21 cellular contexts compared by ENCODE assay signal in genomic region chr3:53859178-53859577, GRCh38. TPM values are rescaled to one million over a fixed set of nuclear protein-coding genes. Genes with fewer than 3 reads are reported as not detected.
A peak's percentile ranks its signal among the peaks of the same experiment; 100 is the strongest.
DNase-seq lines count a peak whose midpoint lies in the region; ATAC-seq, FAIRE-seq and TF ChIP-seq lines count a peak whose summit lies in the region.
"Had no signal": no experiment of that assay in that cellular context is flagged by ENCODE, and none has a peak within 500 bp of the region (broad histone marks: within the 10 kb centered on the region; RNA-seq: fewer than 3 reads in every experiment).

No MANE protein-coding gene starts in this region.

- BruUV-seq in HepG2 (replicated peaks; lab: Mats Ljungman, UMichigan): no TSS peak
- BruUV-seq in GM12878 (replicated peaks; lab: Mats Ljungman, UMichigan): TSS peak; percentile 30

- TF ChIP-seq EP300 in HepG2 (IDR thresholded peaks at IDR 0.05; ENCODE audit: low read depth in 2 of 2, low read length in 2 of 2) (no peak), HepG2 (CRISPR knock-in tag; IDR thresholded peaks at IDR 0.05; ENCODE audit: borderline replicate concordance) (no peak), GM12878 (IDR thresholded peaks at IDR 0.05; ENCODE audit: borderline replicate concordance in 1 of 2, control insufficient read depth in 1 of 2, low read depth in 2 of 2, low read length in 2 of 2) (no peak)

- POLR2A ChIA-PET in HepG2 (lab: Yijun Ruan, JAX) (no interaction called here), GM12878 (lab: Charles Lee) (no interaction called here)

- no peak for ATAC-seq in HepG2
- no peak for ATAC-seq in GM12878
- peak; percentile 81 for ATAC-seq in left lobe of liver
- ATAC-seq: CD8-positive, alpha-beta T cell; SK-N-SH treated with all-trans-retinoic acid at 6 μM for 48 hours had no signal

- H3K27me3 ChIP-seq in liver (ENCODE audit: control insufficient read depth in 4 of 4, insufficient read depth in 4 of 4, low read length in 3 of 4) (no peaks in the 10 kb centered on the region), HepG2 (ENCODE audit: control insufficient read depth in 1 of 2, insufficient read depth in 2 of 2, low read length in 2 of 2) (no peaks in the 10 kb centered on the region), GM12878 (replicated peaks in 1 of 2; ENCODE audit: control insufficient read depth in 2 of 2, insufficient read depth in 2 of 2, low read length in 1 of 2) (no peaks in the 10 kb centered on the region)
- H3K27me3 ChIP-seq: SJCRH30 had no signal

- H3K27ac ChIP-seq in liver (ENCODE audit: low read depth in 1 of 2, low read length in 2 of 2): peak overlapping the region in 1 of 2 donors; percentile 28
- H3K27ac ChIP-seq in HepG2 (ENCODE audit: extremely low read length, insufficient read depth, low read length): no peak overlapping the region
- no peak overlapping the region for H3K27ac ChIP-seq in GM12878 (ENCODE audit: control insufficient read depth, insufficient read depth)
- H3K27ac ChIP-seq: C4-2B, SJCRH30 had no signal

- H2AFZ ChIP-seq in HepG2 (ENCODE audit: low read length) (no peak overlapping the region), GM12878 (ENCODE audit: control insufficient read depth, low read depth, low read length) (no peak overlapping the region)

- 79% methylated on average over 6 of the region's 6 CpGs for WGBS in liver
- WGBS in HepG2 (ENCODE audit: low lambda C conversion rate): 93% methylated on average over 6 of the region's 6 CpGs
- 98% methylated on average over 6 of the region's 6 CpGs for WGBS in GM12878 (ENCODE audit: insufficient coverage, insufficient replicate concordance, low lambda C conversion rate, missing lambda C conversion rate)

- RAD21 ChIA-PET in GM12878 (lab: Charles Lee; ENCODE audit: unreplicated experiment): no interaction called here

- H3K4me2 ChIP-seq in HepG2 (ENCODE audit: low read depth, low read length) (no peak overlapping the region), GM12878 (ENCODE audit: control insufficient read depth, insufficient read depth) (no peak overlapping the region)

- TF ChIP-seq POLR2A in HepG2 (IDR thresholded peaks at IDR 0.05; ENCODE audit: insufficient read depth in 1 of 2, low read depth in 2 of 2, low read length in 2 of 2): no peak
- TF ChIP-seq POLR2A in GM12878 (IDR thresholded peaks at IDR 0.05; ENCODE audit: low read depth, low read length): no peak
- TF ChIP-seq POLR2A in H54 (IDR thresholded peaks at IDR 0.05; ENCODE audit: low read depth, low read length): no peak

- H3K36me3 ChIP-seq in liver (ENCODE audit: control insufficient read depth in 4 of 4, insufficient read depth in 3 of 4, low read depth in 1 of 4, low read length in 3 of 4) (peaks cover 4 to 29% (median 17%) of the 10 kb centered on the region in 4 donors), HepG2 (replicated peaks in 1 of 2; ENCODE audit: control insufficient read depth in 1 of 2, insufficient read depth in 2 of 2, low read length in 2 of 2) (peaks cover 32 to 74% of the 10 kb centered on the region in 2 experiments), GM12878 (ENCODE audit: control insufficient read depth in 2 of 2, insufficient read depth in 2 of 2, low read length in 1 of 2) (peaks cover 0 to 7% of the 10 kb centered on the region in 2 experiments; a peak in 3 of 4 replicates)
- H3K36me3 ChIP-seq: SJCRH30 had no signal

- CTCF ChIA-PET in HepG2 (lab: Yijun Ruan, JAX; ENCODE audit: low intra/inter-chr PET ratio, low total read pairs) (no interaction called here), GM12878 (lab: Yijun Ruan, JAX) (no interaction called here)

- peak in 1 of 2 donors; percentile 14 for TF ChIP-seq RAD21 in liver (IDR thresholded peaks at IDR 0.05)
- no peak for TF ChIP-seq RAD21 in HepG2 (CRISPR knock-in tag; IDR thresholded peaks at IDR 0.05)
- no peak for TF ChIP-seq RAD21 in GM12878 (IDR thresholded peaks at IDR 0.05; ENCODE audit: insufficient read depth, low read depth, low read length)

- DNase-seq in HepG2 (ENCODE audit: low spot score) (no peak), GM12878 (ENCODE audit: low read depth, low spot score) (no peak), left lobe of liver (ENCODE audit: low spot score) (peak; percentile 60), anterior cingulate cortex (lab: John Stamatoyannopoulos, UW) (no peak), GM19240 (ENCODE audit: insufficient read length, low spot score) (no peak), H54 (ENCODE audit: insufficient read length, low spot score) (no peak)
- DNase-seq: Caco-2; CD8-positive, alpha-beta T cell; DMS79 treated with DMSO at 0.1 percent for 48 hours; GF-D8; NCI-H1048; NCI-H1417; NCI-H1694; NCI-H2029 treated with DMSO at 0.1 percent for 48 hours; NCI-H748 treated with DMSO at 0.1 percent for 48 hours; SJCRH30 had no signal

- H4K20me1 ChIP-seq in HepG2 (ENCODE audit: insufficient read depth, low read length) (0 out of 2 replicates have a peak, but pooled peaks cover 2% of the 10 kb centered on the region), GM12878 (ENCODE audit: control insufficient read depth, insufficient read depth) (no peaks in the 10 kb centered on the region)

- in situ Hi-C loops in HepG2 (cut with HindIII; ENCODE audit: extremely low pct_ligation_motif_present, low pct_unique_long_range_greater_than_20kb) (no loop called here), GM12878 (cut with MboI) (no loop called here)

- FAIRE-seq in HepG2 (lab: Jason Lieb, UNC) (no peak), GM12878 (lab: Jason Lieb, UNC) (no peak), H54 (lab: Jason Lieb, UNC) (no peak)
- FAIRE-seq: GM12892, RCC 7860 had no signal

- no peak for TF ChIP-seq CTCF in liver (IDR thresholded peaks at IDR 0.05; ENCODE audit: low read depth, low read length, missing input control)
- TF ChIP-seq CTCF in HepG2 (CRISPR knock-in tag; IDR thresholded peaks at IDR 0.05): no peak
- no peak for TF ChIP-seq CTCF in GM12878 (IDR thresholded peaks at IDR 0.05 in 2 of 3, conservative IDR thresholded peaks at IDR 0.05 in 1 of 3; ENCODE audit: control insufficient read depth in 2 of 3, extremely low read depth in 1 of 3, insufficient read depth in 1 of 3, low read depth in 3 of 3, low read length in 3 of 3)

- H3K4me3 ChIP-seq in liver (ENCODE audit: low read depth in 1 of 3, low read length in 3 of 3): no peak overlapping the region
- H3K4me3 ChIP-seq in HepG2 (replicated peaks in 1 of 3; ENCODE audit: insufficient read depth in 1 of 3, low read depth in 2 of 3, low read length in 3 of 3): no peak overlapping the region
- no peak overlapping the region for H3K4me3 ChIP-seq in GM12878
- H3K4me3 ChIP-seq: SJCRH30 had no signal

- H3K79me2 ChIP-seq in HepG2 (ENCODE audit: insufficient read depth, low read length) (no peaks in the 10 kb centered on the region), GM12878 (ENCODE audit: control insufficient read depth, insufficient read depth, low read length) (no peaks in the 10 kb centered on the region)

- H3K4me1 ChIP-seq in liver (ENCODE audit: control insufficient read depth in 4 of 4, insufficient read depth in 4 of 4, low read length in 3 of 4) (peaks cover 0 to 6% (median 3%) of the 10 kb centered on the region in 4 donors), HepG2 (ENCODE audit: insufficient read depth, low read length) (peaks cover 29% of the 10 kb centered on the region), GM12878 (ENCODE audit: control insufficient read depth, insufficient read depth, low read length) (peaks cover 14% of the 10 kb centered on the region)
- H3K4me1 ChIP-seq: Caco-2, SJCRH30 had no signal

- H3K9ac ChIP-seq in liver (ENCODE audit: low read depth in 1 of 2, low read length in 2 of 2): no peak overlapping the region
- no peak overlapping the region for H3K9ac ChIP-seq in HepG2 (ENCODE audit: insufficient read depth, low read depth, low read length)
- H3K9ac ChIP-seq in GM12878 (ENCODE audit: control insufficient read depth, insufficient read depth, low read length): no peak overlapping the region

- H3K9me3 ChIP-seq in liver (ENCODE audit: control insufficient read depth in 4 of 4, low read length in 3 of 4) (no peaks in the 10 kb centered on the region), HepG2 (ENCODE audit: low read length) (no peaks in the 10 kb centered on the region), GM12878 (replicated peaks; ENCODE audit: control insufficient read depth, insufficient read depth, low read length) (no peaks in the 10 kb centered on the region)
- H3K9me3 ChIP-seq: Caco-2, SJCRH30 had no signal

- SMC1A ChIA-PET in GM12878 (lab: Charles Lee; ENCODE audit: uncharacterized antibody, unreplicated experiment): interaction anchor here (1.3 kb wide), 1 partner anchor 15 kb away, joined by 3 read pairs; no protein-coding TSS in a partner anchor

- intact Hi-C loops in HepG2 (cut with micrococcal nuclease; ENCODE audit: unreplicated experiment): no loop called here
- intact Hi-C loops in GM12878 (cut with micrococcal nuclease; ENCODE audit: unreplicated experiment): no loop called here

RNA-seq across cellular contexts. Expression of gene IL17RB, which starts 12.8 kb away (rescaled TPM):
- total RNA-seq in liver (10 to 100 TPM; 11.8 to 14.6 TPM), HepG2 (2016; rRNA removed; fragmentation: Illumina TruSeq; extraction: Trizol) (62.7 and 130 TPM in 2 replicates), GM12878 (2014; rRNA removed) (2.9 and 3.4 TPM in 2 replicates), GM12878 (2014; rRNA removed; fragmentation: Illumina TruSeq; extraction: Trizol) (2.3 and 2.7 TPM in 2 replicates), GM12878 (2021) (2.2 and 3.0 TPM in 2 replicates), left lobe of liver (23.2 TPM)
- polyA plus RNA-seq in liver (10 to 100 TPM; 17.0 to 21.6 TPM), HepG2 (2011; rRNA removed) (190 and 198 TPM in 2 replicates), GM12878 (2011; rRNA removed) (17.0 and 17.2 TPM in 2 replicates), GM12878 (2014; fragmentation: Illumina TruSeq; extraction: Trizol) (2.9 and 4.3 TPM in 2 replicates), GM12878 (2014; fragmentation: Nextera tagmentation; extraction: Ambion mirVana) (1 to 10 TPM; 1.9 TPM), GM12878 (2014; rRNA removed) (3.5 and 4.3 TPM in 2 replicates), GM12878 (2016; fragmentation: Nextera tagmentation; extraction: Ambion mirVana) (1 to 10 TPM; 2.9 to 3.5 TPM)
- 21.4 and 25.8 TPM in 2 replicates for total RNA-seq in HepG2 (2016; cell fraction: cytosol; rRNA removed; fragmentation: Illumina TruSeq; extraction: Trizol; ENCODE audit: low read depth)
- 63.1 and 130 TPM in 2 replicates for total RNA-seq in HepG2 (2016; cell fraction: insoluble cytoplasmic fraction; rRNA removed; fragmentation: Illumina TruSeq; extraction: Trizol)
- total RNA-seq in HepG2 (2016; cell fraction: membrane; rRNA removed; fragmentation: Illumina TruSeq; extraction: Trizol): 31.0 and 36.3 TPM in 2 replicates
- 189 and 216 TPM in 2 replicates for total RNA-seq in HepG2 (2016; cell fraction: nucleus; rRNA removed; fragmentation: Illumina TruSeq; extraction: Trizol)
- 70.3 and 82.3 TPM in 2 replicates for polyA plus RNA-seq in HepG2 (2011; cell fraction: cytosol; rRNA removed)
- 671 and 683 TPM in 2 replicates for polyA plus RNA-seq in HepG2 (2011; cell fraction: nucleus; rRNA removed)
- polyA plus RNA-seq in HepG2 (2012): 89.0 and 97.8 TPM in 2 replicates
- 14.5 and 16.0 TPM in 2 replicates for polyA plus RNA-seq in HepG2 (2016; cell fraction: cytosol; fragmentation: Illumina TruSeq; extraction: Trizol; ENCODE audit: low read depth)
- polyA plus RNA-seq in HepG2 (2016; cell fraction: insoluble cytoplasmic fraction; fragmentation: Illumina TruSeq; extraction: Trizol; ENCODE audit: low read depth): 72.6 and 77.1 TPM in 2 replicates
- 22.5 and 23.7 TPM in 2 replicates for polyA plus RNA-seq in HepG2 (2016; cell fraction: membrane; fragmentation: Illumina TruSeq; extraction: Trizol; ENCODE audit: low read depth)
- 415 and 421 TPM in 2 replicates for polyA plus RNA-seq in HepG2 (2016; cell fraction: nucleus; fragmentation: Illumina TruSeq; extraction: Trizol; ENCODE audit: insufficient read depth, low read depth)
- polyA minus RNA-seq in HepG2 (2011; rRNA and poly(A)+ RNA removed; ENCODE audit: low replicate concordance): 9.5 and 43.2 TPM in 2 replicates
- polyA minus RNA-seq in HepG2 (2011; cell fraction: cytosol; rRNA and poly(A)+ RNA removed): 23.4 and 24.0 TPM in 2 replicates
- 94.6 and 106 TPM in 2 replicates for polyA minus RNA-seq in HepG2 (2011; cell fraction: nucleus; rRNA and poly(A)+ RNA removed)
- total RNA-seq in GM12878 (2013; cell fraction: nucleolus; rRNA removed): 39.4 and 40.0 TPM in 2 replicates
- 1.8 TPM for polyA plus RNA-seq in GM12878 (2011; ENCODE audit: low read depth)
- polyA plus RNA-seq in GM12878 (2011; cell fraction: cytosol; rRNA removed): 12.4 and 12.5 TPM in 2 replicates
- 55.2 and 92.3 TPM in 2 replicates for polyA plus RNA-seq in GM12878 (2011; cell fraction: nucleus; rRNA removed)
- 1.7 and 7.2 TPM in 2 replicates for polyA plus RNA-seq in GM12878 (2012)
- polyA minus RNA-seq in GM12878 (2011; rRNA and poly(A)+ RNA removed): 3.9 and 4.6 TPM in 2 replicates
- polyA minus RNA-seq in GM12878 (2011; cell fraction: cytosol; rRNA and poly(A)+ RNA removed): 1.3 and 2.1 TPM in 2 replicates
- 5.2 and 6.9 TPM in 2 replicates for polyA minus RNA-seq in GM12878 (2011; cell fraction: nucleus; rRNA and poly(A)+ RNA removed)
- total RNA-seq: CD8-positive, alpha-beta T cell; SJCRH30 had no signal

RNA-seq across cellular contexts. Expression of gene CHDH, which starts 13.0 kb away (rescaled TPM):
- total RNA-seq in liver (10 to 100 TPM in 1 of 2 donors, 1 to 10 TPM in 1; 9.1 to 34.0 TPM), HepG2 (2016; rRNA removed; fragmentation: Illumina TruSeq; extraction: Trizol) (40.4 and 48.9 TPM in 2 replicates), GM12878 (2014; rRNA removed) (3.8 and 4.1 TPM in 2 replicates), GM12878 (2014; rRNA removed; fragmentation: Illumina TruSeq; extraction: Trizol) (2.0 and 2.1 TPM in 2 replicates), GM12878 (2021) (8.3 and 9.3 TPM in 2 replicates), left lobe of liver (44.7 TPM)
- polyA plus RNA-seq in liver (10 to 100 TPM; 10.7 to 31.6 TPM), HepG2 (2011; rRNA removed) (28.1 and 42.9 TPM in 2 replicates), GM12878 (2011; rRNA removed) (3.5 and 5.1 TPM in 2 replicates), GM12878 (2014; fragmentation: Illumina TruSeq; extraction: Trizol) (1.7 and 2.5 TPM in 2 replicates), GM12878 (2014; fragmentation: Nextera tagmentation; extraction: Ambion mirVana) (1 to 10 TPM in 1 of 2 experiments, under 1 TPM in 1; 0.95 to 1.5 TPM), GM12878 (2014; rRNA removed) (3.6 and 5.0 TPM in 2 replicates), GM12878 (2016; fragmentation: Nextera tagmentation; extraction: Ambion mirVana) (1 to 10 TPM; 2.3 to 3.4 TPM)
- 3.3 TPM in 2 replicates for total RNA-seq in HepG2 (2016; cell fraction: cytosol; rRNA removed; fragmentation: Illumina TruSeq; extraction: Trizol; ENCODE audit: low read depth)
- total RNA-seq in HepG2 (2016; cell fraction: insoluble cytoplasmic fraction; rRNA removed; fragmentation: Illumina TruSeq; extraction: Trizol): 41.6 and 47.1 TPM in 2 replicates
- 15.0 and 16.6 TPM in 2 replicates for total RNA-seq in HepG2 (2016; cell fraction: membrane; rRNA removed; fragmentation: Illumina TruSeq; extraction: Trizol)
- total RNA-seq in HepG2 (2016; cell fraction: nucleus; rRNA removed; fragmentation: Illumina TruSeq; extraction: Trizol): 41.0 and 44.5 TPM in 2 replicates
- polyA plus RNA-seq in HepG2 (2011; cell fraction: cytosol; rRNA removed): 23.3 and 24.3 TPM in 2 replicates
- polyA plus RNA-seq in HepG2 (2011; cell fraction: nucleus; rRNA removed): 209 and 246 TPM in 2 replicates
- polyA plus RNA-seq in HepG2 (2012): 32.6 and 41.1 TPM in 2 replicates
- 2.2 and 2.9 TPM in 2 replicates for polyA plus RNA-seq in HepG2 (2016; cell fraction: cytosol; fragmentation: Illumina TruSeq; extraction: Trizol; ENCODE audit: low read depth)
- polyA plus RNA-seq in HepG2 (2016; cell fraction: insoluble cytoplasmic fraction; fragmentation: Illumina TruSeq; extraction: Trizol; ENCODE audit: low read depth): 31.8 and 33.2 TPM in 2 replicates
- polyA plus RNA-seq in HepG2 (2016; cell fraction: membrane; fragmentation: Illumina TruSeq; extraction: Trizol; ENCODE audit: low read depth): 7.0 and 8.2 TPM in 2 replicates
- polyA plus RNA-seq in HepG2 (2016; cell fraction: nucleus; fragmentation: Illumina TruSeq; extraction: Trizol; ENCODE audit: insufficient read depth, low read depth): 89.8 and 92.2 TPM in 2 replicates
- polyA minus RNA-seq in HepG2 (2011; rRNA and poly(A)+ RNA removed; ENCODE audit: low replicate concordance): 3.1 and 28.1 TPM in 2 replicates
- polyA minus RNA-seq in HepG2 (2011; cell fraction: cytosol; rRNA and poly(A)+ RNA removed): 11.1 and 12.1 TPM in 2 replicates
- 32.3 and 32.8 TPM in 2 replicates for polyA minus RNA-seq in HepG2 (2011; cell fraction: nucleus; rRNA and poly(A)+ RNA removed)
- 8.6 and 13.7 TPM in 2 replicates for total RNA-seq in GM12878 (2013; cell fraction: nucleolus; rRNA removed)
- polyA plus RNA-seq in GM12878 (2011; ENCODE audit: low read depth): 1.0 TPM
- 6.7 and 7.0 TPM in 2 replicates for polyA plus RNA-seq in GM12878 (2011; cell fraction: cytosol; rRNA removed)
- 8.1 and 13.8 TPM in 2 replicates for polyA plus RNA-seq in GM12878 (2011; cell fraction: nucleus; rRNA removed)
- 1.8 and 3.4 TPM in 2 replicates for polyA plus RNA-seq in GM12878 (2012)
- 2.9 and 4.0 TPM in 2 replicates for polyA minus RNA-seq in GM12878 (2011; rRNA and poly(A)+ RNA removed)
- polyA minus RNA-seq in GM12878 (2011; cell fraction: cytosol; rRNA and poly(A)+ RNA removed): 1.0 and 1.6 TPM in 2 replicates
- polyA minus RNA-seq in GM12878 (2011; cell fraction: nucleus; rRNA and poly(A)+ RNA removed): 2.1 and 2.9 TPM in 2 replicates
- total RNA-seq: CD8-positive, alpha-beta T cell had no signal

RNA-seq across cellular contexts. Expression of gene ACTR8, which starts 22.8 kb away (rescaled TPM):
- total RNA-seq in liver (10 to 100 TPM in 1 of 2 donors, 1 to 10 TPM in 1; 9.9 to 16.7 TPM), HepG2 (2016; rRNA removed; fragmentation: Illumina TruSeq; extraction: Trizol) (29.0 and 38.5 TPM in 2 replicates), GM12878 (2014; rRNA removed) (27.5 and 36.5 TPM in 2 replicates), GM12878 (2014; rRNA removed; fragmentation: Illumina TruSeq; extraction: Trizol) (28.1 and 29.5 TPM in 2 replicates), GM12878 (2021) (32.8 and 35.7 TPM in 2 replicates), left lobe of liver (9.9 TPM)
- polyA plus RNA-seq in liver (1 to 10 TPM; 3.2 to 5.6 TPM), HepG2 (2011; rRNA removed) (14.8 and 15.5 TPM in 2 replicates), GM12878 (2011; rRNA removed) (32.9 and 40.9 TPM in 2 replicates), GM12878 (2014; fragmentation: Illumina TruSeq; extraction: Trizol) (24.9 and 29.5 TPM in 2 replicates), GM12878 (2014; fragmentation: Nextera tagmentation; extraction: Ambion mirVana) (10 to 100 TPM in 1 of 2 experiments, 1 to 10 TPM in 1; 5.3 to 15.5 TPM), GM12878 (2014; rRNA removed) (23.8 and 29.2 TPM in 2 replicates), GM12878 (2016; fragmentation: Nextera tagmentation; extraction: Ambion mirVana) (10 to 100 TPM; 26.3 to 26.5 TPM)
- 5.4 and 7.5 TPM in 2 replicates for total RNA-seq in HepG2 (2016; cell fraction: cytosol; rRNA removed; fragmentation: Illumina TruSeq; extraction: Trizol; ENCODE audit: low read depth)
- total RNA-seq in HepG2 (2016; cell fraction: insoluble cytoplasmic fraction; rRNA removed; fragmentation: Illumina TruSeq; extraction: Trizol): 33.7 and 39.1 TPM in 2 replicates
- total RNA-seq in HepG2 (2016; cell fraction: membrane; rRNA removed; fragmentation: Illumina TruSeq; extraction: Trizol): 10.1 and 11.8 TPM in 2 replicates
- 20.8 and 21.7 TPM in 2 replicates for total RNA-seq in HepG2 (2016; cell fraction: nucleus; rRNA removed; fragmentation: Illumina TruSeq; extraction: Trizol)
- polyA plus RNA-seq in HepG2 (2011; cell fraction: cytosol; rRNA removed): 9.3 and 13.2 TPM in 2 replicates
- 19.0 and 21.7 TPM in 2 replicates for polyA plus RNA-seq in HepG2 (2011; cell fraction: nucleus; rRNA removed)
- polyA plus RNA-seq in HepG2 (2012): 17.1 and 18.0 TPM in 2 replicates
- polyA plus RNA-seq in HepG2 (2016; cell fraction: cytosol; fragmentation: Illumina TruSeq; extraction: Trizol; ENCODE audit: low read depth): 4.0 and 4.2 TPM in 2 replicates
- polyA plus RNA-seq in HepG2 (2016; cell fraction: insoluble cytoplasmic fraction; fragmentation: Illumina TruSeq; extraction: Trizol; ENCODE audit: low read depth): 29.5 and 35.4 TPM in 2 replicates
- 4.2 and 6.6 TPM in 2 replicates for polyA plus RNA-seq in HepG2 (2016; cell fraction: membrane; fragmentation: Illumina TruSeq; extraction: Trizol; ENCODE audit: low read depth)
- 37.5 and 42.4 TPM in 2 replicates for polyA plus RNA-seq in HepG2 (2016; cell fraction: nucleus; fragmentation: Illumina TruSeq; extraction: Trizol; ENCODE audit: insufficient read depth, low read depth)
- polyA minus RNA-seq in HepG2 (2011; rRNA and poly(A)+ RNA removed; ENCODE audit: low replicate concordance): 13.3 and 33.7 TPM in 2 replicates
- polyA minus RNA-seq in HepG2 (2011; cell fraction: cytosol; rRNA and poly(A)+ RNA removed): 14.8 and 18.1 TPM in 2 replicates
- polyA minus RNA-seq in HepG2 (2011; cell fraction: nucleus; rRNA and poly(A)+ RNA removed): 29.7 and 44.1 TPM in 2 replicates
- 33.3 and 36.0 TPM in 2 replicates for total RNA-seq in GM12878 (2013; cell fraction: nucleolus; rRNA removed)
- polyA plus RNA-seq in GM12878 (2011; ENCODE audit: low read depth): 16.2 TPM
- polyA plus RNA-seq in GM12878 (2011; cell fraction: cytosol; rRNA removed): 17.9 and 19.9 TPM in 2 replicates
- 26.7 and 30.3 TPM in 2 replicates for polyA plus RNA-seq in GM12878 (2011; cell fraction: nucleus; rRNA removed)
- polyA plus RNA-seq in GM12878 (2012): 20.7 and 21.9 TPM in 2 replicates
- polyA minus RNA-seq in GM12878 (2011; rRNA and poly(A)+ RNA removed): 38.0 and 45.6 TPM in 2 replicates
- polyA minus RNA-seq in GM12878 (2011; cell fraction: cytosol; rRNA and poly(A)+ RNA removed): 9.5 and 20.4 TPM in 2 replicates
- polyA minus RNA-seq in GM12878 (2011; cell fraction: nucleus; rRNA and poly(A)+ RNA removed): 18.4 and 24.1 TPM in 2 replicates

RNA-seq across cellular contexts. Expression of gene SELENOK, which starts 32.5 kb away (rescaled TPM):
- total RNA-seq in liver (10 to 100 TPM; 24.9 to 37.7 TPM), HepG2 (2016; rRNA removed; fragmentation: Illumina TruSeq; extraction: Trizol) (47.5 and 67.0 TPM in 2 replicates), GM12878 (2014; rRNA removed) (35.4 and 41.5 TPM in 2 replicates), GM12878 (2014; rRNA removed; fragmentation: Illumina TruSeq; extraction: Trizol) (41.1 and 42.2 TPM in 2 replicates), GM12878 (2021) (36.9 and 42.6 TPM in 2 replicates), left lobe of liver (30.3 TPM)
- polyA plus RNA-seq in liver (10 to 100 TPM; 40.0 to 80.2 TPM), HepG2 (2011; rRNA removed) (64.6 and 81.0 TPM in 2 replicates), GM12878 (2011; rRNA removed) (139 and 148 TPM in 2 replicates), GM12878 (2014; fragmentation: Illumina TruSeq; extraction: Trizol) (53.9 and 70.1 TPM in 2 replicates), GM12878 (2014; fragmentation: Nextera tagmentation; extraction: Ambion mirVana) (100 to 1,000 TPM; 245 to 322 TPM), GM12878 (2014; rRNA removed) (55.2 and 62.6 TPM in 2 replicates), GM12878 (2016; fragmentation: Nextera tagmentation; extraction: Ambion mirVana) (100 to 1,000 TPM; 171 to 174 TPM)
- total RNA-seq in HepG2 (2016; cell fraction: cytosol; rRNA removed; fragmentation: Illumina TruSeq; extraction: Trizol; ENCODE audit: low read depth): 98.1 and 99.7 TPM in 2 replicates
- total RNA-seq in HepG2 (2016; cell fraction: insoluble cytoplasmic fraction; rRNA removed; fragmentation: Illumina TruSeq; extraction: Trizol): 50.3 and 68.2 TPM in 2 replicates
- 64.7 and 72.8 TPM in 2 replicates for total RNA-seq in HepG2 (2016; cell fraction: membrane; rRNA removed; fragmentation: Illumina TruSeq; extraction: Trizol)
- 41.7 and 53.7 TPM in 2 replicates for total RNA-seq in HepG2 (2016; cell fraction: nucleus; rRNA removed; fragmentation: Illumina TruSeq; extraction: Trizol)
- polyA plus RNA-seq in HepG2 (2011; cell fraction: cytosol; rRNA removed): 28.9 and 37.4 TPM in 2 replicates
- polyA plus RNA-seq in HepG2 (2011; cell fraction: nucleus; rRNA removed): 5.1 and 10.8 TPM in 2 replicates
- 45.5 and 58.6 TPM in 2 replicates for polyA plus RNA-seq in HepG2 (2012)
- 101 and 116 TPM in 2 replicates for polyA plus RNA-seq in HepG2 (2016; cell fraction: cytosol; fragmentation: Illumina TruSeq; extraction: Trizol; ENCODE audit: low read depth)
- 40.0 and 57.2 TPM in 2 replicates for polyA plus RNA-seq in HepG2 (2016; cell fraction: insoluble cytoplasmic fraction; fragmentation: Illumina TruSeq; extraction: Trizol; ENCODE audit: low read depth)
- 48.1 and 56.1 TPM in 2 replicates for polyA plus RNA-seq in HepG2 (2016; cell fraction: membrane; fragmentation: Illumina TruSeq; extraction: Trizol; ENCODE audit: low read depth)
- polyA plus RNA-seq in HepG2 (2016; cell fraction: nucleus; fragmentation: Illumina TruSeq; extraction: Trizol; ENCODE audit: insufficient read depth, low read depth): 82.5 and 83.8 TPM in 2 replicates
- polyA minus RNA-seq in HepG2 (2011; rRNA and poly(A)+ RNA removed; ENCODE audit: low replicate concordance): 9.2 and 9.5 TPM in 2 replicates
- polyA minus RNA-seq in HepG2 (2011; cell fraction: cytosol; rRNA and poly(A)+ RNA removed): 9.1 and 9.7 TPM in 2 replicates
- 10.1 and 11.2 TPM in 2 replicates for polyA minus RNA-seq in HepG2 (2011; cell fraction: nucleus; rRNA and poly(A)+ RNA removed)
- 16.6 and 20.9 TPM in 2 replicates for total RNA-seq in GM12878 (2013; cell fraction: nucleolus; rRNA removed)
- polyA plus RNA-seq in GM12878 (2011; ENCODE audit: low read depth): 76.4 TPM
- polyA plus RNA-seq in GM12878 (2011; cell fraction: cytosol; rRNA removed): 54.1 and 55.7 TPM in 2 replicates
- polyA plus RNA-seq in GM12878 (2011; cell fraction: nucleus; rRNA removed): 19.0 and 29.0 TPM in 2 replicates
- 49.7 and 61.1 TPM in 2 replicates for polyA plus RNA-seq in GM12878 (2012)
- polyA minus RNA-seq in GM12878 (2011; rRNA and poly(A)+ RNA removed): 17.6 and 32.8 TPM in 2 replicates
- 6.7 and 7.6 TPM in 2 replicates for polyA minus RNA-seq in GM12878 (2011; cell fraction: cytosol; rRNA and poly(A)+ RNA removed)
- polyA minus RNA-seq in GM12878 (2011; cell fraction: nucleus; rRNA and poly(A)+ RNA removed): 13.2 and 25.4 TPM in 2 replicates
